Comparison of ENCODE assay signal across 8 cellular contexts in genomic region chr6:32194825-32195651, GRCh38. TPM values are rescaled to one million over a fixed set of nuclear protein-coding genes. Genes with fewer than 3 reads are reported as not detected.
DNase-seq lines count a peak whose midpoint lies in the region; ATAC-seq and TF ChIP-seq lines count a peak whose summit lies in the region.

No MANE protein-coding gene starts in this region.

- H3K4me3 ChIP-seq in GM06990 (replicated peaks; ENCODE audit: low read depth, low read length) (peak overlapping the region; percentile 60), WERI-Rb-1 (ENCODE audit: low read depth, low read length) (peak overlapping the region; percentile 62), fibroblast of the aortic adventitia (ENCODE audit: low read depth, low read length) (peak overlapping the region; percentile 58)

- in situ Hi-C loops in ACHN (cut with HindIII; ENCODE audit: low pct_ligation_motif_present, low pct_unique_long_range_greater_than_20kb, low sequenced_read_pairs), result no loop called here

- DNase-seq in ACHN (peak; percentile 59), GM06990 (ENCODE audit: extremely low read depth, insufficient read length) (no peak), LHCN-M2 (ENCODE audit: low read depth) (peak; percentile 67), WERI-Rb-1 (peak; percentile 74), fibroblast of the aortic adventitia (ENCODE audit: low read depth) (peak; percentile 74), pons (ENCODE audit: low spot score) (peak; percentile 84)
- DNase-seq in activated CD4-positive, CD25-positive, alpha-beta regulatory T cell treated with anti-CD3 and anti-CD28 coated beads, Interleukin-2, amount 50 U/mL, for 72 hours, result no peak

- H3K27me3 ChIP-seq in GM06990 (replicated peaks; ENCODE audit: control insufficient read depth, insufficient read depth, low read length) (no peaks in the 10 kb centered on the region), WERI-Rb-1 (ENCODE audit: insufficient read depth, low read depth, severe bottlenecking) (no peaks in the 10 kb centered on the region)

- ATAC-seq in GM19351 (IDR thresholded peaks at IDR 0.05; ENCODE audit: unreplicated experiment), result no peak

- no peaks in the 10 kb centered on the region; the same call in 1 of the 2 replicates for H3K36me3 ChIP-seq in GM06990 (ENCODE audit: control insufficient read depth, insufficient read depth, low read length)
- H3K36me3 ChIP-seq in WERI-Rb-1, result peaks cover 3% of the 10 kb centered on the region; the same call in 1 of the 2 replicates

- peak overlapping the region; percentile 70 for H3K27ac ChIP-seq in WERI-Rb-1

- no peaks in the 10 kb centered on the region for H3K9me3 ChIP-seq in WERI-Rb-1 (ENCODE audit: severe bottlenecking)

- TF ChIP-seq CTCF in GM06990 (IDR thresholded peaks at IDR 0.05; ENCODE audit: insufficient read depth, low read length, poor library complexity, severe bottlenecking) (peak; percentile 52), WERI-Rb-1 (IDR thresholded peaks at IDR 0.05; ENCODE audit: low read depth, low read length) (peak; percentile 76), fibroblast of the aortic adventitia (IDR thresholded peaks at IDR 0.05; ENCODE audit: insufficient read depth, low read length) (peak; percentile 69)

RNA-seq across cellular contexts. Expression of gene GPSM3, which starts 2.6 kb away (rescaled TPM):
- 1.0 and 1.4 TPM in 2 replicates for total RNA-seq in LHCN-M2 (2014; rRNA removed)
- polyA plus RNA-seq in LHCN-M2 (2012), result 4.2 TPM
- 0.90 TPM in 1 of 2 replicates, not detected in the other for total RNA-seq in fibroblast of the aortic adventitia (ENCODE audit: low replicate concordance)

RNA-seq across cellular contexts. Expression of gene PBX2, which starts 5.0 kb away (rescaled TPM):
- total RNA-seq in LHCN-M2 (2014; rRNA removed) (19.2 and 23.1 TPM in 2 replicates), fibroblast of the aortic adventitia (ENCODE audit: low replicate concordance) (6.5 and 19.6 TPM in 2 replicates)
- polyA plus RNA-seq in LHCN-M2 (2012), result 27.7 TPM

RNA-seq across cellular contexts. Expression of gene AGER, which starts 11.0 kb away (rescaled TPM):
- total RNA-seq in LHCN-M2 (2014; rRNA removed), result 0.45 and 0.80 TPM in 2 replicates
- polyA plus RNA-seq in LHCN-M2 (2012), result 0.97 TPM
- 0.16 and 0.18 TPM in 2 replicates for total RNA-seq in fibroblast of the aortic adventitia (ENCODE audit: low replicate concordance)

RNA-seq across cellular contexts. Expression of gene RNF5, which starts 16.8 kb away (rescaled TPM):
- total RNA-seq in LHCN-M2 (2014; rRNA removed), result 43.5 and 55.3 TPM in 2 replicates
- polyA plus RNA-seq in LHCN-M2 (2012), result 70.3 TPM
- total RNA-seq in fibroblast of the aortic adventitia (ENCODE audit: low replicate concordance), result 13.2 and 43.5 TPM in 2 replicates

RNA-seq across cellular contexts. Expression of gene AGPAT1, which starts 19.2 kb away (rescaled TPM):
- 80.3 and 87.0 TPM in 2 replicates for total RNA-seq in LHCN-M2 (2014; rRNA removed)
- 95.4 TPM for polyA plus RNA-seq in LHCN-M2 (2012)
- 19.1 and 41.1 TPM in 2 replicates for total RNA-seq in fibroblast of the aortic adventitia (ENCODE audit: low replicate concordance)

Comparison
In these comparisons a context has a peak if more than half of its experiments do, and no peak if none do; other contexts are left out.
1. DNase-seq: peak in ACHN (single experiment), LHCN-M2 (single experiment), WERI-Rb-1 (single experiment), fibroblast of the aortic adventitia (single experiment) and pons (single experiment); none in GM06990 (single experiment) and activated CD4-positive, CD25-positive, alpha-beta regulatory T cell treated with anti-CD3 and anti-CD28 coated beads, Interleukin-2, amount 50 U/mL, for 72 hours (single experiment).
2. Peak in every context shown above with its lines, with median percentiles within 50 percentile points of each other: H3K4me3 ChIP-seq and CTCF ChIP-seq.